In the genomic region with DNA sequence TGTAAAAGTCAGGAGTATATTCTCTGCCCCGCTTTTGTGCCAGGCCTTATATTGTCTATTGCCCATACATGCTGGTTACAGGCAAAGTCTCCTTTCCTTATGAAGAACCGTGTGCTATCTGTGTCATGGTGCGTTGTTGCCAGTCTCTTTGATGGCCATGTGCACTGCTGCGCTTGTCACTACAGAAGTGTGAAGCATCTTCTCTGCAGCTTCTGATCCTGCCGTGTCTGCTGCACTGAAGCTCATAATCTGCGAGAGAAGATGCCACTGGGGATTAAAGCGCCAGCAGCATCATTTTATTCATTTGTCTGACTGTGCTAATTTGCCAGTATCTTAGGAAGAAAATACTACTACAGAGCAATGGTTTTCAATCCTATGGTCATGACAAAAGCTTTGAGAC, we compare ENCODE assay signal across 29 cellular contexts.
"Had no signal": no experiment of that assay in that cellular context is flagged by ENCODE, and none has a peak within 500 bp of the region (broad histone marks: within the 10 kb centered on the region; RNA-seq: fewer than 3 reads in every experiment).

No MANE protein-coding gene starts in this region.

- H3K9me3 Mint-ChIP-seq: naive B cell; naive thymus-derived CD8-positive, alpha-beta T cell; nephron progenitor cell; stimulated activated naive B cell treated with anti-CD40 and anti-IgM and Interleukin-4, amounts not matched to agents 10 μg/mL and 1 μg/mL and 100 μg/mL, for 72 hours had no signal

- H3K4me1 ChIP-seq: parathyroid adenoma, psoas muscle, right lobe of liver, sigmoid colon, thyroid gland, tibial nerve, upper lobe of left lung, vagina had no signal

- H3K9me3 ChIP-seq: ovary, psoas muscle, right lobe of liver, sigmoid colon, stomach, thoracic aorta, thyroid gland, tibial nerve, upper lobe of left lung, vagina had no signal

- H2AFZ ChIP-seq: parathyroid adenoma had no signal

- H3K36me3 ChIP-seq: ovary, right lobe of liver, sigmoid colon, stomach, thoracic aorta, thyroid gland, tibial nerve, upper lobe of left lung, vagina had no signal

- H3K4me3 Mint-ChIP-seq: naive thymus-derived CD8-positive, alpha-beta T cell; natural killer cell treated with Interleukin-12 subunit alpha and Interleukin-12 subunit beta and Interleukin-15 and Interleukin-18, amount 100 ng/mL, for 72 hours; nephron progenitor cell; stimulated activated effector memory CD8-positive, alpha-beta T cell treated with anti-CD3 and anti-CD28 coated beads, Interleukin-12 subunit alpha, Interleukin-12 subunit beta, amount 100 ng/mL, for 72 hours; stimulated activated naive B cell treated with anti-CD40 and anti-IgM and Interleukin-4, amounts not matched to agents 10 μg/mL and 1 μg/mL and 100 μg/mL, for 72 hours; stimulated activated naive CD8-positive, alpha-beta T cell treated with anti-CD3 and anti-CD28 coated beads, Interleukin-15, Interleukin-2, amounts not matched to agents 100 ng/mL and 50 ng/mL, for 24 hours had no signal

- H3K4me1 Mint-ChIP-seq: naive B cell; naive thymus-derived CD8-positive, alpha-beta T cell; nephron progenitor cell; stimulated activated effector memory CD8-positive, alpha-beta T cell treated with anti-CD3 and anti-CD28 coated beads, Interleukin-12 subunit alpha, Interleukin-12 subunit beta, amount 100 ng/mL, for 72 hours; stimulated activated naive B cell treated with anti-CD40 and anti-IgM and Interleukin-4, amounts not matched to agents 10 μg/mL and 1 μg/mL and 100 μg/mL, for 72 hours had no signal

- H3K79me2 ChIP-seq: parathyroid adenoma had no signal

- H3K9ac ChIP-seq: parathyroid adenoma had no signal

- H3K27ac Mint-ChIP-seq: naive B cell; naive thymus-derived CD8-positive, alpha-beta T cell; natural killer cell treated with Interleukin-12 subunit alpha and Interleukin-12 subunit beta and Interleukin-15 and Interleukin-18, amount 100 ng/mL, for 72 hours; nephron progenitor cell; progenitor cell of endocrine pancreas; stimulated activated effector memory CD8-positive, alpha-beta T cell treated with anti-CD3 and anti-CD28 coated beads, Interleukin-12 subunit alpha, Interleukin-12 subunit beta, amount 100 ng/mL, for 72 hours; stimulated activated naive B cell treated with anti-CD40 and anti-IgM and Interleukin-4, amounts not matched to agents 10 μg/mL and 1 μg/mL and 100 μg/mL, for 72 hours; stimulated activated naive CD8-positive, alpha-beta T cell treated with anti-CD3 and anti-CD28 coated beads, Interleukin-15, Interleukin-2, amounts not matched to agents 100 ng/mL and 50 ng/mL, for 24 hours had no signal

- H3K27me3 Mint-ChIP-seq: naive B cell; natural killer cell treated with Interleukin-12 subunit alpha and Interleukin-12 subunit beta and Interleukin-15 and Interleukin-18, amount 100 ng/mL, for 72 hours; progenitor cell of endocrine pancreas; stimulated activated naive B cell treated with anti-CD40 and anti-IgM and Interleukin-4, amounts not matched to agents 10 μg/mL and 1 μg/mL and 100 μg/mL, for 72 hours; stimulated activated naive CD8-positive, alpha-beta T cell treated with anti-CD3 and anti-CD28 coated beads, Interleukin-15, Interleukin-2, amounts not matched to agents 100 ng/mL and 50 ng/mL, for 24 hours had no signal

- H3K36me3 Mint-ChIP-seq: naive B cell; naive thymus-derived CD8-positive, alpha-beta T cell; natural killer cell treated with Interleukin-12 subunit alpha and Interleukin-12 subunit beta and Interleukin-15 and Interleukin-18, amount 100 ng/mL, for 72 hours; stimulated activated effector memory CD8-positive, alpha-beta T cell treated with anti-CD3 and anti-CD28 coated beads, Interleukin-12 subunit alpha, Interleukin-12 subunit beta, amount 100 ng/mL, for 72 hours; stimulated activated naive B cell treated with anti-CD40 and anti-IgM and Interleukin-4, amounts not matched to agents 10 μg/mL and 1 μg/mL and 100 μg/mL, for 72 hours had no signal

- H3K4me3 ChIP-seq: ovary, psoas muscle, right lobe of liver, sigmoid colon, stomach, thoracic aorta, thyroid gland, tibial nerve, upper lobe of left lung, vagina had no signal

- H3K27ac ChIP-seq: ovary, parathyroid adenoma, psoas muscle, right lobe of liver, sigmoid colon, stomach, thoracic aorta, thyroid gland, tibial nerve, upper lobe of left lung, vagina had no signal

- DNase-seq: naive B cell; naive thymus-derived CD8-positive, alpha-beta T cell; nephron progenitor cell; occipital lobe; ovary; posterior cingulate gyrus; psoas muscle; right cardiac atrium; right lobe of liver; sigmoid colon; small intestine; stimulated activated CD4-positive, alpha-beta T cell treated with anti-CD3 and anti-CD28 coated beads, Interleukin-15, amount 100 ng/mL, for 24 hours; stimulated activated CD4-positive, alpha-beta T cell treated with anti-CD3 and anti-CD28 coated beads, Interleukin-2, amount 100 ng/mL, for 24 hours; stimulated activated CD4-positive, alpha-beta T cell treated with anti-CD3 and anti-CD28 coated beads, Interleukin-2, amount 100 ng/mL, for 48 hours; stimulated activated CD4-positive, alpha-beta T cell treated with anti-CD3 and anti-CD28 coated beads, Interleukin-4, amount 100 ng/mL, for 24 hours; stimulated activated naive B cell treated with anti-CD40 and anti-IgM and Interleukin-4, amounts not matched to agents 10 μg/mL and 1 μg/mL and 100 μg/mL, for 72 hours; stimulated activated naive CD4-positive, alpha-beta T cell treated with Interleukin-2 at 50 U/mL for 16 hours; stomach; thyroid gland; trophoblast cell; upper lobe of left lung had no signal

- H3K27me3 ChIP-seq: ovary, right lobe of liver, sigmoid colon, stomach, thyroid gland, tibial nerve, upper lobe of left lung, vagina had no signal
